14 cellular contexts compared by ENCODE assay signal in the genomic region with DNA sequence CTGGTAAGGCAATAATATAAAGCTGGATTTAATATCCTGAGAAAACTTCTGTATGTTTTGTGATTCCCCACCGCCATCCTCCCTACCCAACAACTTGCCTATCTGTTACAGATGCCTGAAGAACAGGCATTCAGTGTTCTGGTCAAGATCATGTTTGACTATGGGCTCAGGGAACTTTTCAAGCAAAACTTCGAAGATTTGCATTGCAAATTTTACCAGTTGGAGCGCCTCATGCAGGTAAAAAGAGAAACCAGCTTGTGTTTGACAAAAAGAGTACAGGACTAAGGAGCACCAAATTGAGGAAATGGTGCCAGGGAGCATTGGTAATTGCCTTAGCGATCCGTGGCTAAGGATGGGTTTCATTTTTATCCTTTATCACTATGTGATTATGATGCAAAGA. TPM values are rescaled to one million over a fixed set of nuclear protein-coding genes. Genes with fewer than 3 reads are reported as not detected.
DNase-seq lines count a peak whose midpoint lies in the region; ATAC-seq and TF ChIP-seq lines count a peak whose summit lies in the region.
"Had no signal": no experiment of that assay in that cellular context is flagged by ENCODE, and none has a peak within 500 bp of the region (broad histone marks: within the 10 kb centered on the region; RNA-seq: fewer than 3 reads in every experiment).

No MANE protein-coding gene starts in this region.

- H3K9me2 ChIP-seq in Loucy (replicated peaks; ENCODE audit: low read depth, low read length), result no peaks in the 10 kb centered on the region

- POLR2A ChIA-PET in A673 (lab: Charles Lee; ENCODE audit: low non-redundant PET), result no interaction called here

- H3K4me3 Mint-ChIP-seq in endothelial cell (ENCODE audit: unreplicated experiment) (no peak overlapping the region), osteocyte (ENCODE audit: unreplicated experiment) (no peak overlapping the region)
- no peak overlapping the region for H3K4me3 Mint-ChIP-seq in natural killer cell treated with Interleukin-12 subunit alpha and Interleukin-12 subunit beta and Interleukin-15 and Interleukin-18, amount 100 ng/mL, for 72 hours
- H3K4me3 Mint-ChIP-seq: activated naive CD8-positive, alpha-beta T cell treated with anti-CD3 and anti-CD28 coated beads, Interleukin-2, amount 50 U/mL, for 24 hours; naive thymus-derived CD4-positive, alpha-beta T cell had no signal

- no peaks in the 10 kb centered on the region for H3K9me3 Mint-ChIP-seq in endothelial cell (ENCODE audit: unreplicated experiment)
- no peaks in the 10 kb centered on the region for H3K9me3 Mint-ChIP-seq in osteocyte (ENCODE audit: unreplicated experiment)
- no peaks in the 10 kb centered on the region for H3K9me3 Mint-ChIP-seq in natural killer cell treated with Interleukin-12 subunit alpha and Interleukin-12 subunit beta and Interleukin-15 and Interleukin-18, amount 100 ng/mL, for 72 hours
- H3K9me3 Mint-ChIP-seq: activated naive CD8-positive, alpha-beta T cell treated with anti-CD3 and anti-CD28 coated beads, Interleukin-2, amount 50 U/mL, for 24 hours; naive thymus-derived CD4-positive, alpha-beta T cell had no signal

- no peak for ATAC-seq in natural killer cell treated with Interleukin-12 subunit alpha and Interleukin-12 subunit beta and Interleukin-15 and Interleukin-18, amount 100 ng/mL, for 72 hours
- ATAC-seq: activated naive CD8-positive, alpha-beta T cell treated with anti-CD3 and anti-CD28 coated beads, Interleukin-2, amount 50 U/mL, for 24 hours; foreskin keratinocyte; naive thymus-derived CD4-positive, alpha-beta T cell had no signal

- no peak overlapping the region for H2BK12ac ChIP-seq in neuronal stem cell (ENCODE audit: low read length)

- no peaks in the 10 kb centered on the region for H3K79me1 ChIP-seq in neuronal stem cell (ENCODE audit: low read depth, low read length)

- no peak overlapping the region for H3K4me3 ChIP-seq in A673 (ENCODE audit: low read depth, low read length, poor library complexity, severe bottlenecking)
- no peak overlapping the region for H3K4me3 ChIP-seq in Loucy (ENCODE audit: low read length, poor library complexity, severe bottlenecking)
- H3K4me3 ChIP-seq in neuronal stem cell (ENCODE audit: low read length in 2 of 2), result no peak overlapping the region

- no peak overlapping the region for H4K8ac ChIP-seq in neuronal stem cell (ENCODE audit: low read depth, low read length)

- peaks cover 17% of the 10 kb centered on the region for H3K4me1 Mint-ChIP-seq in endothelial cell (ENCODE audit: unreplicated experiment)
- peaks cover 66% of the 10 kb centered on the region for H3K4me1 Mint-ChIP-seq in osteocyte (ENCODE audit: unreplicated experiment)
- H3K4me1 Mint-ChIP-seq in natural killer cell treated with Interleukin-12 subunit alpha and Interleukin-12 subunit beta and Interleukin-15 and Interleukin-18, amount 100 ng/mL, for 72 hours (ENCODE audit: low read depth in 2 of 2), result no peaks in the 10 kb centered on the region

- H3K36me3 ChIP-seq in A673 (ENCODE audit: insufficient read depth, low read length, poor library complexity, severe bottlenecking), result peaks cover 33% of the 10 kb centered on the region
- peaks cover 42% of the 10 kb centered on the region; the same call in 1 of the 2 replicates for H3K36me3 ChIP-seq in Loucy (ENCODE audit: insufficient read depth, low read length)
- peaks cover 8 to 97% of the 10 kb centered on the region in 2 donors for H3K36me3 ChIP-seq in neuronal stem cell (replicated peaks in 1 of 2; ENCODE audit: control insufficient read depth in 2 of 2, insufficient read depth in 2 of 2, low read length in 2 of 2)

- H3K4me2 ChIP-seq in Loucy (ENCODE audit: low read depth, low read length, poor library complexity, severe bottlenecking) (no peak overlapping the region), neuronal stem cell (ENCODE audit: insufficient read depth, low read length, poor library complexity, severe bottlenecking) (no peak overlapping the region)

- intact Hi-C loops in A673 (cut with micrococcal nuclease; ENCODE audit: unreplicated experiment), result no loop called here

- no peak overlapping the region for H3K23ac ChIP-seq in neuronal stem cell (ENCODE audit: low read depth, low read length, poor library complexity)

- TF ChIP-seq CTCF in A673 (conservative IDR thresholded peaks at IDR 0.05; ENCODE audit: low read depth, low read length), result no peak
- TF ChIP-seq CTCF in Loucy (conservative IDR thresholded peaks at IDR 0.05; ENCODE audit: low read length), result peak; percentile 18; the same call in 1 of the 2 replicates
- TF ChIP-seq CTCF in endothelial cell (IDR thresholded peaks at IDR 0.05; ENCODE audit: unreplicated experiment), result no peak
- TF ChIP-seq CTCF in osteocyte (IDR thresholded peaks at IDR 0.05), result no peak

- peaks cover 14% of the 10 kb centered on the region for H3K36me3 Mint-ChIP-seq in endothelial cell (ENCODE audit: low read depth, unreplicated experiment)
- H3K36me3 Mint-ChIP-seq in osteocyte (ENCODE audit: unreplicated experiment), result peaks cover 44% of the 10 kb centered on the region
- H3K36me3 Mint-ChIP-seq in natural killer cell treated with Interleukin-12 subunit alpha and Interleukin-12 subunit beta and Interleukin-15 and Interleukin-18, amount 100 ng/mL, for 72 hours, result peaks cover 5% of the 10 kb centered on the region

- H3K9me3 ChIP-seq in A673 (ENCODE audit: low read depth, low read length, poor library complexity, severe bottlenecking) (no peaks in the 10 kb centered on the region), Loucy (ENCODE audit: insufficient read depth, low read depth, low read length) (no peaks in the 10 kb centered on the region), neuronal stem cell (replicated peaks in 1 of 2; ENCODE audit: control insufficient read depth in 2 of 2, insufficient read depth in 1 of 2, low read depth in 1 of 2, low read length in 2 of 2) (no peaks in the 10 kb centered on the region)

- H2AFZ ChIP-seq in Loucy (ENCODE audit: low read length) (no peak overlapping the region), neuronal stem cell (ENCODE audit: low read length) (no peak overlapping the region)

- H4K20me1 ChIP-seq in Loucy (ENCODE audit: insufficient read depth, low read length, poor library complexity, severe bottlenecking), result no peaks in the 10 kb centered on the region

- no peak overlapping the region for H2BK15ac ChIP-seq in neuronal stem cell (ENCODE audit: low read length)

- H3K27me3 ChIP-seq in A673 (replicated peaks; ENCODE audit: insufficient read depth, low read depth, low read length, poor library complexity) (no peaks in the 10 kb centered on the region), Loucy (ENCODE audit: insufficient read depth, low read length, poor library complexity, severe bottlenecking) (no peaks in the 10 kb centered on the region), neuronal stem cell (ENCODE audit: control insufficient read depth in 3 of 3, insufficient read depth in 3 of 3, low read depth in 1 of 3, low read length in 3 of 3) (no peaks in the 10 kb centered on the region)
- H3K27me3 ChIP-seq: foreskin keratinocyte had no signal

- H2AK5ac ChIP-seq in neuronal stem cell (ENCODE audit: low read depth, low read length), result no peak overlapping the region

- no CpG with 5 or more reads among the region's 5 CpGs for WGBS in neuronal stem cell (ENCODE audit: extremely low coverage in 2 of 2, insufficient read length in 2 of 2, insufficient replicate concordance in 1 of 2), 2 donors

- no peaks in the 10 kb centered on the region for H3K79me2 ChIP-seq in Loucy (ENCODE audit: insufficient read depth, low read length)

- H2BK5ac ChIP-seq in neuronal stem cell (ENCODE audit: low read length), result no peak overlapping the region

- H3K27me3 Mint-ChIP-seq in endothelial cell (ENCODE audit: unreplicated experiment), result no peaks in the 10 kb centered on the region
- H3K27me3 Mint-ChIP-seq in osteocyte (ENCODE audit: unreplicated experiment), result no peaks in the 10 kb centered on the region
- no peaks in the 10 kb centered on the region for H3K27me3 Mint-ChIP-seq in natural killer cell treated with Interleukin-12 subunit alpha and Interleukin-12 subunit beta and Interleukin-15 and Interleukin-18, amount 100 ng/mL, for 72 hours
- H3K27me3 Mint-ChIP-seq: activated naive CD8-positive, alpha-beta T cell treated with anti-CD3 and anti-CD28 coated beads, Interleukin-2, amount 50 U/mL, for 24 hours; naive thymus-derived CD4-positive, alpha-beta T cell had no signal

- no peak overlapping the region for H4K91ac ChIP-seq in neuronal stem cell (ENCODE audit: low read depth, low read length, poor library complexity)

- H2BK120ac ChIP-seq in neuronal stem cell (ENCODE audit: low read depth, low read length), result no peak overlapping the region

- CTCF ChIA-PET in A673 (lab: Charles Lee), result interaction anchor here (0.7 kb wide), 1 partner anchor 237 kb away, joined by 3 read pairs; no protein-coding TSS in a partner anchor

- H3K9ac ChIP-seq in Loucy (ENCODE audit: low read depth, low read length, poor library complexity, severe bottlenecking) (no peak overlapping the region), neuronal stem cell (ENCODE audit: low read depth, low read length, poor library complexity) (no peak overlapping the region)

- no peak overlapping the region for H3K4ac ChIP-seq in neuronal stem cell (ENCODE audit: low read length)

- H3K27ac ChIP-seq in A673 (ENCODE audit: low read depth, low read length, poor library complexity, severe bottlenecking) (peak overlapping the region; percentile 64), neuronal stem cell (replicated peaks; ENCODE audit: low read length) (no peak overlapping the region)
- H3K27ac ChIP-seq: foreskin keratinocyte had no signal

- H3K18ac ChIP-seq in neuronal stem cell (ENCODE audit: low read length), result no peak overlapping the region

- peak overlapping the region; percentile 31 for H3K27ac Mint-ChIP-seq in endothelial cell (ENCODE audit: unreplicated experiment)
- H3K27ac Mint-ChIP-seq in osteocyte (ENCODE audit: unreplicated experiment), result peak overlapping the region; percentile 88
- H3K27ac Mint-ChIP-seq in natural killer cell treated with Interleukin-12 subunit alpha and Interleukin-12 subunit beta and Interleukin-15 and Interleukin-18, amount 100 ng/mL, for 72 hours, result no peak overlapping the region
- H3K27ac Mint-ChIP-seq: activated naive CD8-positive, alpha-beta T cell treated with anti-CD3 and anti-CD28 coated beads, Interleukin-2, amount 50 U/mL, for 24 hours; naive thymus-derived CD4-positive, alpha-beta T cell had no signal

- no peak for DNase-seq in A673 (ENCODE audit: low spot score)
- DNase-seq in endothelial cell (ENCODE audit: low spot score), result no peak
- no peak for DNase-seq in osteocyte (ENCODE audit: extremely low spot score, unreplicated experiment)
- DNase-seq in anterior cingulate cortex (lab: John Stamatoyannopoulos, UW), result no peak
- no peak for DNase-seq in activated CD8-positive, alpha-beta memory T cell treated with anti-CD3 and anti-CD28 coated beads, Interleukin-2, amount 50 U/mL, for 4 hours
- DNase-seq in neuronal stem cell (ENCODE audit: low spot score), result no peak
- DNase-seq in natural killer cell treated with Interleukin-12 subunit alpha and Interleukin-12 subunit beta and Interleukin-15 and Interleukin-18, amount 100 ng/mL, for 72 hours (ENCODE audit: low spot score), result no peak
- DNase-seq: activated CD4-positive, alpha-beta T cell treated with anti-CD3 and anti-CD28 coated beads for 1 hour; activated naive CD8-positive, alpha-beta T cell treated with anti-CD3 and anti-CD28 coated beads, Interleukin-2, amount 50 U/mL, for 24 hours; activated T-cell treated with anti-CD3 and anti-CD28 coated beads for 4 hours; foreskin keratinocyte; naive thymus-derived CD4-positive, alpha-beta T cell; substantia nigra had no signal

- H3K4me1 ChIP-seq in A673 (ENCODE audit: insufficient read depth, low read length, poor library complexity, severe bottlenecking) (peaks cover 54% of the 10 kb centered on the region), Loucy (ENCODE audit: insufficient read depth, low read length, poor library complexity, severe bottlenecking) (no peaks in the 10 kb centered on the region), neuronal stem cell (ENCODE audit: control insufficient read depth in 2 of 2, insufficient read depth in 1 of 2, low read depth in 1 of 2, low read length in 2 of 2) (no peaks in the 10 kb centered on the region)
- H3K4me1 ChIP-seq: foreskin keratinocyte had no signal

- no TSS peak for BruUV-seq in A673 (replicated peaks; lab: Mats Ljungman, UMichigan)

- no peak overlapping the region for H3K14ac ChIP-seq in neuronal stem cell (ENCODE audit: low read length)

- H3F3A ChIP-seq in Loucy (ENCODE audit: low read depth), result no peaks in the 10 kb centered on the region

RNA-seq across cellular contexts. Expression of gene GPR21, which starts 40.0 kb away (rescaled TPM):
- total RNA-seq in A673 (2021), result 0.31 TPM in 1 of 2 replicates, not detected in the other
- 1.8 TPM for total RNA-seq in endothelial cell (ENCODE audit: unreplicated experiment)
- 3.4 and 4.3 TPM in 2 replicates for total RNA-seq in osteocyte
- not detected for polyA plus RNA-seq in neuronal stem cell (2013, experiment 1 of 2)
- polyA plus RNA-seq in neuronal stem cell (2013, experiment 2 of 2), result not detected
- 1 to 10 TPM; 1.4 to 3.0 TPM for total RNA-seq in natural killer cell treated with Interleukin-12 subunit alpha and Interleukin-12 subunit beta and Interleukin-15 and Interleukin-18, amount 100 ng/mL, for 72 hours
- polyA plus RNA-seq: foreskin keratinocyte; naive thymus-derived CD4-positive, alpha-beta T cell had no signal

Comparison
In these comparisons a context has a peak if more than half of its experiments do, and no peak if none do; other contexts are left out.
1. H3K27ac Mint-ChIP-seq: peak in endothelial cell (single experiment) and osteocyte (single experiment); none in natural killer cell treated with Interleukin-12 subunit alpha and Interleukin-12 subunit beta and Interleukin-15 and Interleukin-18, amount 100 ng/mL, for 72 hours (0 of 2).